ENCODE assay signal across 21 cellular contexts in genomic region chr5:56146674-56147073, GRCh38.
"Had no signal": no experiment of that assay in that cellular context is flagged by ENCODE, and none has a peak within 500 bp of the region (broad histone marks: within the 10 kb centered on the region; RNA-seq: fewer than 3 reads in every experiment).

No MANE protein-coding gene starts in this region.

- H3K79me2 ChIP-seq: parathyroid adenoma had no signal

- H3K27me3 ChIP-seq: heart left ventricle, upper lobe of left lung had no signal

- H3K9me3 Mint-ChIP-seq: activated T-helper 17 cell treated with anti-CD3 and anti-CD28 coated beads, Interleukin-2, amount 50 U/mL, for 72 hours; endodermal cell; nephron progenitor cell; T-helper 1 cell treated with Interleukin-12 subunit alpha and Interleukin-12 subunit beta and Interleukin-4 antibody, amounts not matched to agents 30 μg/mL and 1 μg/mL, for 36 hours had no signal

- H3K9ac ChIP-seq: parathyroid adenoma had no signal

- ATAC-seq: activated T-helper 17 cell treated with anti-CD3 and anti-CD28 coated beads, Interleukin-2, amount 50 U/mL, for 72 hours; heart left ventricle; left cardiac atrium; right cardiac atrium had no signal

- H3K27ac Mint-ChIP-seq: activated T-helper 17 cell treated with anti-CD3 and anti-CD28 coated beads, Interleukin-2, amount 50 U/mL, for 72 hours; endodermal cell; nephron progenitor cell; T-helper 1 cell treated with Interleukin-12 subunit alpha and Interleukin-12 subunit beta and Interleukin-4 antibody, amounts not matched to agents 30 μg/mL and 1 μg/mL, for 36 hours had no signal

- H3K9me3 ChIP-seq: heart left ventricle, upper lobe of left lung had no signal

- H3K4me3 ChIP-seq: heart left ventricle, upper lobe of left lung had no signal

- FAIRE-seq: islet of Langerhans had no signal

- DNase-seq: activated CD4-positive, alpha-beta T cell treated with anti-CD3 and anti-CD28 coated beads for 48 hours; activated CD4-positive, CD25-positive, alpha-beta regulatory T cell; activated T-cell treated with anti-CD3 and anti-CD28 coated beads, Interleukin-2, amount 50 U/mL, for 1 hour; amygdala; cortex of kidney; endodermal cell; heart left ventricle; left cardiac atrium; midbrain; nephron progenitor cell; nucleus accumbens; right cardiac atrium; stimulated activated CD4-positive, alpha-beta T cell treated with anti-CD3 and anti-CD28 coated beads, Interleukin-4, amount 100 ng/mL, for 24 hours; stimulated activated naive CD4-positive, alpha-beta T cell treated with Interleukin-2 at 50 U/mL for 16 hours; T1000; upper lobe of left lung had no signal

- H3K36me3 ChIP-seq: heart left ventricle, upper lobe of left lung had no signal

- H3K4me3 Mint-ChIP-seq: activated T-helper 17 cell treated with anti-CD3 and anti-CD28 coated beads, Interleukin-2, amount 50 U/mL, for 72 hours; endodermal cell; nephron progenitor cell; T-helper 1 cell treated with Interleukin-12 subunit alpha and Interleukin-12 subunit beta and Interleukin-4 antibody, amounts not matched to agents 30 μg/mL and 1 μg/mL, for 36 hours had no signal

- H3K27ac ChIP-seq: epithelial cell of prostate, heart left ventricle, parathyroid adenoma, upper lobe of left lung had no signal

- H2AFZ ChIP-seq: parathyroid adenoma had no signal
